Comparison of ENCODE assay signal across 24 cellular contexts in genomic region chr10:101646369-101646768, GRCh38. TPM values are rescaled to one million over a fixed set of nuclear protein-coding genes. Genes with fewer than 3 reads are reported as not detected.
A peak's percentile ranks its signal among the peaks of the same experiment; 100 is the strongest.
DNase-seq lines count a peak whose midpoint lies in the region; ATAC-seq and TF ChIP-seq lines count a peak whose summit lies in the region.
"Had no signal": no experiment of that assay in that cellular context is flagged by ENCODE, and none has a peak within 500 bp of the region (broad histone marks: within the 10 kb centered on the region; RNA-seq: fewer than 3 reads in every experiment).

No MANE protein-coding gene starts in this region.

- no peak for TF ChIP-seq CTCF in CD8-positive, alpha-beta T cell (IDR thresholded peaks at IDR 0.05)

- H3K9ac ChIP-seq in skeletal muscle tissue (ENCODE audit: low read depth in 1 of 3, low read length in 3 of 3), result no peak overlapping the region

- peaks cover 10 to 30% (median 21%) of the 10 kb centered on the region in 3 donors for H3K4me1 ChIP-seq in skeletal muscle tissue (ENCODE audit: control insufficient read depth in 3 of 3, insufficient read depth in 3 of 3, low read length in 3 of 3)
- no peaks in the 10 kb centered on the region for H3K4me1 ChIP-seq in CD8-positive, alpha-beta T cell (ENCODE audit: insufficient read depth, low read length)
- H3K4me1 ChIP-seq: uterus had no signal

- H3K36me3 ChIP-seq in skeletal muscle tissue (ENCODE audit: control insufficient read depth in 3 of 3, insufficient read depth in 3 of 3, low read length in 3 of 3), result peaks cover 4 to 5% (median 4%) of the 10 kb centered on the region in 3 donors
- peaks cover 5% of the 10 kb centered on the region for H3K36me3 ChIP-seq in CD8-positive, alpha-beta T cell (ENCODE audit: insufficient read depth, low read length)
- H3K36me3 ChIP-seq: uterus had no signal

- H3K27me3 ChIP-seq in skeletal muscle tissue (ENCODE audit: control insufficient read depth in 3 of 3, insufficient read depth in 3 of 3, low read length in 3 of 3), result no peaks in the 10 kb centered on the region
- no peaks in the 10 kb centered on the region for H3K27me3 ChIP-seq in CD8-positive, alpha-beta T cell (ENCODE audit: insufficient read depth, low read length)
- H3K27me3 ChIP-seq: gastroesophageal sphincter, uterus had no signal

- peak overlapping the region; percentile 12 for H3K27ac ChIP-seq in skeletal muscle tissue (ENCODE audit: low read depth, low read length)
- H3K27ac ChIP-seq in CD8-positive, alpha-beta T cell (ENCODE audit: low read depth, low read length), result no peak overlapping the region
- H3K27ac ChIP-seq: gastroesophageal sphincter, uterus had no signal

- H3K36me3 Mint-ChIP-seq in stimulated activated memory B cell treated with anti-CD40 and anti-IgM and Interleukin-4, amounts not matched to agents 10 μg/mL and 1 μg/mL and 100 μg/mL, for 72 hours, result peaks cover 51% of the 10 kb centered on the region
- H3K36me3 Mint-ChIP-seq in CD8-positive, alpha-beta T cell, result peaks cover 74% of the 10 kb centered on the region
- H3K36me3 Mint-ChIP-seq in stimulated activated naive B cell treated with anti-CD40 and anti-IgM and Interleukin-4, amounts not matched to agents 10 μg/mL and 1 μg/mL and 100 μg/mL, for 72 hours, result peaks cover 16 to 64% of the 10 kb centered on the region in 2 donors
- H3K36me3 Mint-ChIP-seq: IgD-negative memory B cell had no signal

- H3K4me3 Mint-ChIP-seq in stimulated activated memory B cell treated with anti-CD40 and anti-IgM and Interleukin-4, amounts not matched to agents 10 μg/mL and 1 μg/mL and 100 μg/mL, for 72 hours, result no peak overlapping the region
- no peak overlapping the region for H3K4me3 Mint-ChIP-seq in CD8-positive, alpha-beta T cell
- H3K4me3 Mint-ChIP-seq in stimulated activated naive B cell treated with anti-CD40 and anti-IgM and Interleukin-4, amounts not matched to agents 10 μg/mL and 1 μg/mL and 100 μg/mL, for 72 hours, result no peak overlapping the region
- H3K4me3 Mint-ChIP-seq: CD14-positive monocyte; IgD-negative memory B cell; mesothelial cell of epicardium; nephron progenitor cell; T-helper 1 cell treated with Interleukin-12 subunit alpha and Interleukin-12 subunit beta and Interleukin-4 antibody, amounts not matched to agents 30 μg/mL and 1 μg/mL, for 36 hours had no signal

- POLR2A ChIA-PET in CD8-positive, alpha-beta T cell (lab: Charles Lee), result interaction anchor here (0.6 kb wide), 1 partner anchor 317 kb away, joined by 3 read pairs; no protein-coding TSS in a partner anchor

- no peak overlapping the region for H3K27ac Mint-ChIP-seq in stimulated activated memory B cell treated with anti-CD40 and anti-IgM and Interleukin-4, amounts not matched to agents 10 μg/mL and 1 μg/mL and 100 μg/mL, for 72 hours
- no peak overlapping the region for H3K27ac Mint-ChIP-seq in CD8-positive, alpha-beta T cell
- H3K27ac Mint-ChIP-seq in stimulated activated naive B cell treated with anti-CD40 and anti-IgM and Interleukin-4, amounts not matched to agents 10 μg/mL and 1 μg/mL and 100 μg/mL, for 72 hours, result no peak overlapping the region
- H3K27ac Mint-ChIP-seq: CD14-positive monocyte; IgD-negative memory B cell; mesothelial cell of epicardium; nephron progenitor cell; T-helper 1 cell treated with Interleukin-12 subunit alpha and Interleukin-12 subunit beta and Interleukin-4 antibody, amounts not matched to agents 30 μg/mL and 1 μg/mL, for 36 hours had no signal

- ATAC-seq in Right ventricle myocardium superior (ENCODE audit: poor library complexity) (peak; percentile 77), HG02884 (IDR thresholded peaks at IDR 0.05; ENCODE audit: unreplicated experiment) (no peak)
- no peak for ATAC-seq in stimulated activated memory B cell treated with anti-CD40 and anti-IgM and Interleukin-4, amounts not matched to agents 10 μg/mL and 1 μg/mL and 100 μg/mL, for 72 hours
- no peak for ATAC-seq in CD8-positive, alpha-beta T cell
- no peak for ATAC-seq in stimulated activated naive B cell treated with anti-CD40 and anti-IgM and Interleukin-4, amounts not matched to agents 10 μg/mL and 1 μg/mL and 100 μg/mL, for 72 hours (replicated peaks)
- ATAC-seq: esophagus mucosa, gastroesophageal sphincter, Panc1 had no signal

- H3K27me3 Mint-ChIP-seq in stimulated activated memory B cell treated with anti-CD40 and anti-IgM and Interleukin-4, amounts not matched to agents 10 μg/mL and 1 μg/mL and 100 μg/mL, for 72 hours, result no peaks in the 10 kb centered on the region
- H3K27me3 Mint-ChIP-seq in CD8-positive, alpha-beta T cell (ENCODE audit: low read depth), result no peaks in the 10 kb centered on the region
- H3K27me3 Mint-ChIP-seq in stimulated activated naive B cell treated with anti-CD40 and anti-IgM and Interleukin-4, amounts not matched to agents 10 μg/mL and 1 μg/mL and 100 μg/mL, for 72 hours, result no peaks in the 10 kb centered on the region
- H3K27me3 Mint-ChIP-seq: IgD-negative memory B cell had no signal

- H3K4me1 Mint-ChIP-seq in stimulated activated memory B cell treated with anti-CD40 and anti-IgM and Interleukin-4, amounts not matched to agents 10 μg/mL and 1 μg/mL and 100 μg/mL, for 72 hours, result peaks cover 6% of the 10 kb centered on the region
- H3K4me1 Mint-ChIP-seq in CD8-positive, alpha-beta T cell (ENCODE audit: low read depth), result peaks cover 26% of the 10 kb centered on the region
- H3K4me1 Mint-ChIP-seq in stimulated activated naive B cell treated with anti-CD40 and anti-IgM and Interleukin-4, amounts not matched to agents 10 μg/mL and 1 μg/mL and 100 μg/mL, for 72 hours, result peaks cover 0 to 6% of the 10 kb centered on the region in 2 donors
- H3K4me1 Mint-ChIP-seq: CD14-positive monocyte, mesothelial cell of epicardium had no signal

- CTCF ChIA-PET in CD8-positive, alpha-beta T cell (lab: Charles Lee), result no interaction called here

- intact Hi-C loops in Right ventricle myocardium superior (cut with DNase I), result no loop called here
- intact Hi-C loops in CD8-positive, alpha-beta T cell (cut with DNase I, micrococcal nuclease), result no loop called here

- H3K9me3 ChIP-seq in skeletal muscle tissue (ENCODE audit: control insufficient read depth in 3 of 3, low read length in 3 of 3), result no peaks in the 10 kb centered on the region
- H3K9me3 ChIP-seq in CD8-positive, alpha-beta T cell (ENCODE audit: low read length), result no peaks in the 10 kb centered on the region
- H3K9me3 ChIP-seq: gastroesophageal sphincter, uterus had no signal

- H3K9me3 Mint-ChIP-seq in stimulated activated memory B cell treated with anti-CD40 and anti-IgM and Interleukin-4, amounts not matched to agents 10 μg/mL and 1 μg/mL and 100 μg/mL, for 72 hours, result no peaks in the 10 kb centered on the region
- H3K9me3 Mint-ChIP-seq in CD8-positive, alpha-beta T cell, result no peaks in the 10 kb centered on the region
- H3K9me3 Mint-ChIP-seq in stimulated activated naive B cell treated with anti-CD40 and anti-IgM and Interleukin-4, amounts not matched to agents 10 μg/mL and 1 μg/mL and 100 μg/mL, for 72 hours, result no peaks in the 10 kb centered on the region
- H3K9me3 Mint-ChIP-seq: CD14-positive monocyte; IgD-negative memory B cell; mesothelial cell of epicardium; nephron progenitor cell; T-helper 1 cell treated with Interleukin-12 subunit alpha and Interleukin-12 subunit beta and Interleukin-4 antibody, amounts not matched to agents 30 μg/mL and 1 μg/mL, for 36 hours had no signal

- DNase-seq in anterior cingulate cortex (lab: John Stamatoyannopoulos, UW) (peak in 53 of 58 donors; percentile 7 to 88 (median 64)), Right ventricle myocardium superior (peak; percentile 71), midbrain (lab: John Stamatoyannopoulos, UW) (peak; percentile 76)
- DNase-seq in CD8-positive, alpha-beta T cell, result no peak
- no peak for DNase-seq in stimulated activated naive B cell treated with anti-CD40 and anti-IgM and Interleukin-4, amounts not matched to agents 10 μg/mL and 1 μg/mL and 100 μg/mL, for 72 hours
- DNase-seq: ACHN; activated CD4-positive, alpha-beta T cell treated with anti-CD3 and anti-CD28 coated beads for 4 hours; activated naive CD4-positive, alpha-beta T cell treated with anti-CD3 and anti-CD28 coated beads, Interleukin-2, amount 50 U/mL, for 16 hours; effector memory CD4-positive, alpha-beta T cell; GOT3; NCI-H1105 treated with DMSO at 0.1 percent for 48 hours; NCI-H2081 treated with DMSO at 0.1 percent for 48 hours; nephron progenitor cell had no signal

- H3K4me3 ChIP-seq in skeletal muscle tissue (ENCODE audit: low read length in 3 of 3), result no peak overlapping the region
- H3K4me3 ChIP-seq in CD8-positive, alpha-beta T cell (ENCODE audit: low read depth, low read length), result no peak overlapping the region
- H3K4me3 ChIP-seq: gastroesophageal sphincter, uterus had no signal

RNA-seq across cellular contexts. Expression of gene FBXW4, which starts 48.6 kb away (rescaled TPM):
- total RNA-seq in Right ventricle myocardium superior (106 TPM), skeletal muscle tissue (108 TPM)
- 10 to 100 TPM; 75.4 to 76.1 TPM for total RNA-seq in CD8-positive, alpha-beta T cell

RNA-seq across cellular contexts. Expression of gene DPCD, which starts 58.2 kb away (rescaled TPM):
- total RNA-seq in Right ventricle myocardium superior (22.7 TPM), skeletal muscle tissue (20.4 TPM)
- total RNA-seq in CD8-positive, alpha-beta T cell, result 1 to 10 TPM in 1 of 2 experiments, not detected in 1; 1.0 TPM

RNA-seq across cellular contexts. Expression of gene POLL, which starts 58.3 kb away (rescaled TPM):
- total RNA-seq in Right ventricle myocardium superior (15.8 TPM), skeletal muscle tissue (13.6 TPM)
- total RNA-seq in CD8-positive, alpha-beta T cell, result 10 to 100 TPM; 19.9 to 23.0 TPM

Comparison
In these comparisons a context has a peak if more than half of its experiments do, and no peak if none do; other contexts are left out.
1. DNase-seq: peak in anterior cingulate cortex (53 of 58), Right ventricle myocardium superior (single experiment) and midbrain (single experiment); none in CD8-positive, alpha-beta T cell (0 of 7) and stimulated activated naive B cell treated with anti-CD40 and anti-IgM and Interleukin-4, amounts not matched to agents 10 μg/mL and 1 μg/mL and 100 μg/mL, for 72 hours (single experiment).
2. RNA of gene DPCD, which starts 58.2 kb away (total RNA-seq): 22.7 TPM in Right ventricle myocardium superior (single experiment) and 20.4 TPM in skeletal muscle tissue (single experiment); 1.0 TPM in CD8-positive, alpha-beta T cell; every median in the first group is over 10 times any median in the second.